In genomic region chr1:159843459-159843858, GRCh38 we compare ENCODE assay signal across 32 cellular contexts. TPM values are rescaled to one million over a fixed set of nuclear protein-coding genes. Genes with fewer than 3 reads are reported as not detected.
"Had no signal": no experiment of that assay in that cellular context is flagged by ENCODE, and none has a peak within 500 bp of the region (broad histone marks: within the 10 kb centered on the region; RNA-seq: fewer than 3 reads in every experiment).

No MANE protein-coding gene starts in this region.

- H3K4me3 Mint-ChIP-seq: activated B cell treated with CpG ODN at 0.5 μM for 24 hours; activated CD4-positive, alpha-beta memory T cell treated with anti-CD3 and anti-CD28 coated beads, Interleukin-2, amount 10 ng/mL, durations not matched to agents 7 days and 5 days; activated naive CD4-positive, alpha-beta T cell treated with anti-CD3 and anti-CD28 coated beads, Interleukin-2, amount 10 ng/mL, durations not matched to agents 7 days and 5 days; activated T-cell treated with anti-CD3 and anti-CD28 coated beads, Interleukin-2, amount 50 U/mL, for 72 hours; effector memory CD8-positive, alpha-beta T cell; naive B cell; neural crest cell; stimulated activated naive B cell treated with anti-CD40 and anti-IgM and Interleukin-4, amounts not matched to agents 10 μg/mL and 1 μg/mL and 100 μg/mL, for 72 hours had no signal

- H3K27me3 ChIP-seq: colonic mucosa, dorsolateral prefrontal cortex, esophagus muscularis mucosa, gastrocnemius medialis, heart left ventricle, sigmoid colon, transverse colon had no signal

- H3K36me3 Mint-ChIP-seq: activated naive CD4-positive, alpha-beta T cell treated with anti-CD3 and anti-CD28 coated beads, Interleukin-2, amount 10 ng/mL, durations not matched to agents 7 days and 5 days; naive B cell; stimulated activated naive B cell treated with anti-CD40 and anti-IgM and Interleukin-4, amounts not matched to agents 10 μg/mL and 1 μg/mL and 100 μg/mL, for 72 hours had no signal

- H3K36me3 ChIP-seq: colonic mucosa, gastrocnemius medialis, sigmoid colon, transverse colon had no signal

- H3K27ac Mint-ChIP-seq: activated B cell treated with CpG ODN at 0.5 μM for 24 hours; activated CD4-positive, alpha-beta memory T cell treated with anti-CD3 and anti-CD28 coated beads, Interleukin-2, amount 10 ng/mL, durations not matched to agents 7 days and 5 days; activated naive CD4-positive, alpha-beta T cell treated with anti-CD3 and anti-CD28 coated beads, Interleukin-2, amount 10 ng/mL, durations not matched to agents 7 days and 5 days; activated T-cell treated with anti-CD3 and anti-CD28 coated beads, Interleukin-2, amount 50 U/mL, for 72 hours; effector memory CD8-positive, alpha-beta T cell; progenitor cell of endocrine pancreas; stimulated activated naive B cell treated with anti-CD40 and anti-IgM and Interleukin-4, amounts not matched to agents 10 μg/mL and 1 μg/mL and 100 μg/mL, for 72 hours had no signal

- H3K4me1 Mint-ChIP-seq: neural crest cell had no signal

- H3K9me3 Mint-ChIP-seq: activated B cell treated with CpG ODN at 0.5 μM for 24 hours; activated CD4-positive, alpha-beta memory T cell treated with anti-CD3 and anti-CD28 coated beads, Interleukin-2, amount 10 ng/mL, durations not matched to agents 7 days and 5 days; activated naive CD4-positive, alpha-beta T cell treated with anti-CD3 and anti-CD28 coated beads, Interleukin-2, amount 10 ng/mL, durations not matched to agents 7 days and 5 days; activated T-cell treated with anti-CD3 and anti-CD28 coated beads, Interleukin-2, amount 50 U/mL, for 72 hours; effector memory CD8-positive, alpha-beta T cell; naive B cell; neural crest cell; stimulated activated naive B cell treated with anti-CD40 and anti-IgM and Interleukin-4, amounts not matched to agents 10 μg/mL and 1 μg/mL and 100 μg/mL, for 72 hours had no signal

- H3K4me1 ChIP-seq: colonic mucosa, esophagus muscularis mucosa, gastrocnemius medialis, heart left ventricle, sigmoid colon, transverse colon had no signal

- FAIRE-seq: endothelial cell of umbilical vein, urothelium cell line had no signal

- H3K27me3 Mint-ChIP-seq: effector memory CD8-positive, alpha-beta T cell had no signal

- DNase-seq: activated B cell treated with CpG ODN at 0.5 μM for 24 hours; activated CD4-positive, alpha-beta memory T cell treated with anti-CD3 and anti-CD28 coated beads, Interleukin-2, amount 10 ng/mL, durations not matched to agents 7 days and 5 days; activated CD4-positive, alpha-beta T cell treated with anti-CD3 and anti-CD28 coated beads for 48 hours; activated effector memory CD4-positive, alpha-beta T cell treated with Interleukin-2 at 50 U/mL for 16 hours; activated naive CD4-positive, alpha-beta T cell treated with anti-CD3 and anti-CD28 coated beads, Interleukin-2, amount 10 ng/mL, durations not matched to agents 7 days and 5 days; activated T-cell treated with anti-CD3 and anti-CD28 coated beads, Interleukin-2, amount 50 U/mL, for 72 hours; amygdala; colonic mucosa; dorsolateral prefrontal cortex; effector memory CD8-positive, alpha-beta T cell; gastrocnemius medialis; heart left ventricle; islet precursor cell; left colon; mesendoderm; naive B cell; retina; sigmoid colon; stimulated activated CD4-positive, alpha-beta T cell treated with anti-CD3 and anti-CD28 coated beads, Interleukin-2, amount 100 ng/mL, for 48 hours; stimulated activated CD8-positive, alpha-beta memory T cell treated with anti-CD3 and anti-CD28 coated beads, Interleukin-4, amount 100 ng/mL, for 48 hours; stimulated activated naive B cell treated with anti-CD40 and anti-IgM and Interleukin-4, amounts not matched to agents 10 μg/mL and 1 μg/mL and 100 μg/mL, for 72 hours; T1000; transverse colon had no signal

- H3K4me3 ChIP-seq: colonic mucosa, dorsolateral prefrontal cortex, esophagus muscularis mucosa, gastrocnemius medialis, heart left ventricle, sigmoid colon, transverse colon had no signal

- H3K9me3 ChIP-seq: colonic mucosa, esophagus muscularis mucosa, gastrocnemius medialis, heart left ventricle, sigmoid colon, transverse colon had no signal

RNA-seq across cellular contexts. Expression of gene SLAMF8, which starts 16.8 kb away (rescaled TPM):
- total RNA-seq: bronchial epithelial cell, endothelial cell of umbilical vein, neural crest cell, progenitor cell of endocrine pancreas, temporal lobe had no signal

RNA-seq across cellular contexts. Expression of gene VSIG8, which starts 19.0 kb away (rescaled TPM):
- total RNA-seq: activated B cell treated with CpG ODN at 0.5 μM for 24 hours; activated CD4-positive, alpha-beta memory T cell treated with anti-CD3 and anti-CD28 coated beads, Interleukin-2, amount 10 ng/mL, durations not matched to agents 7 days and 5 days; activated T-cell treated with anti-CD3 and anti-CD28 coated beads, Interleukin-2, amount 50 U/mL, for 72 hours; bronchial epithelial cell; colonic mucosa; endothelial cell of umbilical vein; esophagus muscularis mucosa; gastrocnemius medialis; heart left ventricle; left colon; mucosa of gallbladder; neural crest cell; omental fat pad; progenitor cell of endocrine pancreas; sigmoid colon; temporal lobe; transverse colon had no signal

RNA-seq across cellular contexts. Expression of gene FCRL6, which starts 41.3 kb away (rescaled TPM):
- total RNA-seq: activated B cell treated with CpG ODN at 0.5 μM for 24 hours; activated CD4-positive, alpha-beta memory T cell treated with anti-CD3 and anti-CD28 coated beads, Interleukin-2, amount 10 ng/mL, durations not matched to agents 7 days and 5 days; bronchial epithelial cell; colonic mucosa; endothelial cell of umbilical vein; gastrocnemius medialis; neural crest cell; progenitor cell of endocrine pancreas; sigmoid colon had no signal

RNA-seq across cellular contexts. Expression of gene CFAP45, which starts 56.5 kb away (rescaled TPM):
- total RNA-seq: gastrocnemius medialis, neural crest cell had no signal
